7 cellular contexts compared by ENCODE assay signal in the genomic region with DNA sequence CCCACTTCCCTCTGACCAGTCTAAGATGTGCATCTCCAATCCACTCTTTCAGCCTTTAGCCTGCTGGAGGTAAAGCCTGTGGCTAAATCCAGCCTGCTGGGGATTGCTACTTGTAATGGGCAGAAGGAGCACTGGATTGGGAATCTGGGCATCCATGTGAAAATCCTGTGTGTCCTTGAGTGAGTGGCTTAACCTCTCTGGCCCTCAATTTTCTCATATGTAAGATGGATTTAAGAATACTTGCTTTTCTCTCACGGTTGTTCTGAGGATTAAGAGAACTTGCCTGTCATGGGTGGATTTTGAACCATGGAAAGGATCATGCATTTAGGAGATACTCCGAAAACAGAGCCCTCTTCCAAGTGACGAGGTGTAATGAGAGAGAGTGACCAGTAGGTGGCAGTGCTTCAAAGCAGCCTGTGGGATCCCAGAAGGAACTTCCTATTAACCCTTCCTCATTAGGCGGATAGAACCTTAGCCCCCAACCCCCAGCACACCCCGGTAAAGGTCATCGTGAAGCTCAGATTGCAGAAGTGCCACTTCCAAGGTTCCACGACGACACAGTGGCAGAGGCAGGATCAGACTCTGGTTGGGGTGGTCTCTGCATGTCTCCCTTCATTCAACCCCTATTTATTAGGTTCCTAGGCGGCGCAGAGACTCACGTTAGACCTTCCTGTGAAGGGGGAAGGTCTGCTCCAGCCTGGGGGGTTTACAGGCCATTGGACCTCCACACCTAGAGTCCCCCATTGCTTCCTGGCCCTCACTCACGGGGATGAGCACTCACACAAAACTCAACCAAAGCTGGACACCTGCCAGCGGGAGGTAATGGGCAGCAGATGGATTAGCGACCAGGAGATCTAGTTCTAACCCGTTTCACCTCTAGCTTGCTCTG.
A peak's percentile ranks its signal among the peaks of the same experiment; 100 is the strongest.
DNase-seq lines count a peak whose midpoint lies in the region; ATAC-seq and TF ChIP-seq lines count a peak whose summit lies in the region.

No MANE protein-coding gene starts in this region.

- peaks cover 2% of the 10 kb centered on the region; the same call in 1 of the 2 replicates for H3K27me3 ChIP-seq in GM06990 (replicated peaks; ENCODE audit: control insufficient read depth, insufficient read depth, low read length)
- H3K27me3 ChIP-seq in SJCRH30, result no peaks in the 10 kb centered on the region
- H3K27me3 ChIP-seq in breast epithelium, result no peaks in the 10 kb centered on the region

- intact Hi-C loops in breast epithelium (cut with DNase I; ENCODE audit: low total_unique reads), result no loop called here

- TF ChIP-seq CTCF in GM06990 (IDR thresholded peaks at IDR 0.05; ENCODE audit: insufficient read depth, low read length, poor library complexity, severe bottlenecking) (peak; percentile 85), breast epithelium (IDR thresholded peaks at IDR 0.05) (peak; percentile 81 to 83 (median 83))

- no peak overlapping the region for H3K27ac ChIP-seq in SJCRH30
- no peak overlapping the region for H3K27ac ChIP-seq in breast epithelium

- TF ChIP-seq POLR2A in breast epithelium (IDR thresholded peaks at IDR 0.05), result no peak

- H3K36me3 ChIP-seq in GM06990 (ENCODE audit: control insufficient read depth, insufficient read depth, low read length) (no peaks in the 10 kb centered on the region), SJCRH30 (no peaks in the 10 kb centered on the region), breast epithelium (no peaks in the 10 kb centered on the region)

- H3K4me3 ChIP-seq in GM06990 (replicated peaks; ENCODE audit: low read depth, low read length) (no peak overlapping the region), SJCRH30 (no peak overlapping the region), breast epithelium (peak overlapping the region in 2 of 3 donors; percentile 30 to 58)

- H3K4me1 ChIP-seq in SJCRH30, result 0 out of 2 replicates have a peak, but pooled peaks cover 2% of the 10 kb centered on the region
- H3K4me1 ChIP-seq in breast epithelium, result no peaks in the 10 kb centered on the region

- TF ChIP-seq RAD21 in Ishikawa (IDR thresholded peaks at IDR 0.05; ENCODE audit: low read depth), result peak; percentile 82

- H3K9me3 ChIP-seq in SJCRH30 (replicated peaks) (no peaks in the 10 kb centered on the region), breast epithelium (no peaks in the 10 kb centered on the region)

- no peak for TF ChIP-seq EP300 in Ishikawa (IDR thresholded peaks at IDR 0.05; ENCODE audit: borderline replicate concordance)

- ATAC-seq in HG02852 (IDR thresholded peaks at IDR 0.05; ENCODE audit: unreplicated experiment), result no peak

- peak; percentile 8 for DNase-seq in GM06990 (ENCODE audit: extremely low read depth, insufficient read length)
- DNase-seq in SJCRH30, result peak; percentile 51 to 81
- no peak for DNase-seq in breast epithelium (ENCODE audit: low spot score in 2 of 2)
- peak; percentile 71 for DNase-seq in inferior parietal cortex (ENCODE audit: extremely low spot score)
- DNase-seq in stimulated activated CD4-positive, alpha-beta T cell treated with anti-CD3 and anti-CD28 coated beads, Interleukin-12 subunit alpha, Interleukin-12 subunit beta, amount 100 ng/mL, for 48 hours (ENCODE audit: low read depth in 2 of 3, low spot score in 1 of 3), result peak; percentile 4 to 40 (median 9)

TF ChIP-seq in Ishikawa, 13 proteins besides CTCF, POLR2A, EP300 and RAD21:
- TF ChIP-seq USF1 (IDR thresholded peaks at IDR 0.05) (no peak), NFIC (IDR thresholded peaks at IDR 0.05) (0 out of 2 replicates have a peak, but pooled peaks have one; percentile 7)
TF ChIP-seq in Ishikawa: peak in this region for 1.

Comparison
In these comparisons a context has a peak if more than half of its experiments do, and no peak if none do; other contexts are left out.
1. DNase-seq: peak in GM06990 (single experiment), SJCRH30 (2 of 2), inferior parietal cortex (single experiment) and stimulated activated CD4-positive, alpha-beta T cell treated with anti-CD3 and anti-CD28 coated beads, Interleukin-12 subunit alpha, Interleukin-12 subunit beta, amount 100 ng/mL, for 48 hours (3 of 3); none in breast epithelium (0 of 2).
2. H3K4me3 ChIP-seq: peak in breast epithelium (2 of 3); none in GM06990 (single experiment) and SJCRH30 (single experiment).